In the genomic region with DNA sequence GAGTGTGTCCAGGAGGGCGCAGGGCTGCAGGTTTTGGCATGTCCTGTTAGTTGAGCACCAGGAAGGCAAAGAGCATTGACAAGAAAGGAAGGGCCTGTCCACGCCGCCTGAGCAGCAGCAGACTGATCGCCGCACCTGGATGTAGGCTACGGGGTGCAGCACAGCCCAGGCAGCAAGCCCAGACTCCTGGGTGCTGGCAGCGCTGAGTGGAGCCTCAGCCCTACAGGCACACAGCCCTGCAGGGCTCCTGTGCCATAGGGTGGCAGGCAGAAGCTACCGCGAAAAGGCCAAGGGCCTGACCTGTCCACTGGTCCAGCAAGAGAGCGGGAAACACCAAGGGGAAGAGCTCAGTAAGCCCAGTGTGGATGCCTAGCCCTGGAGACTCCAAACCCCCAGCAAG, we compare ENCODE assay signal across 23 cellular contexts.
DNase-seq lines count a peak whose midpoint lies in the region; ATAC-seq and TF ChIP-seq lines count a peak whose summit lies in the region.
"Had no signal": no experiment of that assay in that cellular context is flagged by ENCODE, and none has a peak within 500 bp of the region (broad histone marks: within the 10 kb centered on the region; RNA-seq: fewer than 3 reads in every experiment).

No MANE protein-coding gene starts in this region.

- H3K9me3 ChIP-seq in suprapubic skin (no peaks in the 10 kb centered on the region), MG63 (no peaks in the 10 kb centered on the region)
- H3K9me3 ChIP-seq: esophagus squamous epithelium, tibial artery had no signal

- no peaks in the 10 kb centered on the region for H3K27me3 ChIP-seq in suprapubic skin
- H3K27me3 ChIP-seq in MG63 = no peaks in the 10 kb centered on the region
- H3K27me3 ChIP-seq: brain microvascular endothelial cell, esophagus squamous epithelium, tibial artery had no signal

- H3K4me3 ChIP-seq in suprapubic skin (no peak overlapping the region), MG63 (no peak overlapping the region)
- H3K4me3 ChIP-seq: coronary artery, esophagus squamous epithelium, lung, SK-N-MC, tibial artery had no signal

- TF ChIP-seq EP300 in suprapubic skin (IDR thresholded peaks at IDR 0.05) = no peak

- intact Hi-C loops in activated B cell treated with CpG ODN at 0.5 μM for 24 hours (cut with micrococcal nuclease) = no loop called here

- no peak for ATAC-seq in activated B cell treated with CpG ODN at 0.5 μM for 24 hours (ENCODE audit: low read depth)
- no peak for ATAC-seq in HG03159 (IDR thresholded peaks at IDR 0.05; ENCODE audit: unreplicated experiment)

- TF ChIP-seq CTCF in activated B cell treated with CpG ODN at 0.5 μM for 24 hours (IDR thresholded peaks at IDR 0.05) (no peak), suprapubic skin (IDR thresholded peaks at IDR 0.05) (no peak)

- H3K36me3 ChIP-seq in suprapubic skin = peaks cover 8% of the 10 kb centered on the region
- no peaks in the 10 kb centered on the region for H3K36me3 ChIP-seq in MG63
- H3K36me3 ChIP-seq: brain microvascular endothelial cell, WERI-Rb-1 had no signal

- POLR2A ChIA-PET in activated B cell treated with CpG ODN at 0.5 μM for 24 hours (lab: Charles Lee) = no interaction called here

- no peaks in the 10 kb centered on the region for H3K27me3 Mint-ChIP-seq in activated B cell treated with CpG ODN at 0.5 μM for 24 hours
- H3K27me3 Mint-ChIP-seq: CD4-positive, alpha-beta T cell had no signal

- WGBS in suprapubic skin = 73% methylated on average over 10 of the region's 10 CpGs

- no peaks in the 10 kb centered on the region for H3K4me1 Mint-ChIP-seq in activated B cell treated with CpG ODN at 0.5 μM for 24 hours

- no peaks in the 10 kb centered on the region for H3K9me3 Mint-ChIP-seq in activated B cell treated with CpG ODN at 0.5 μM for 24 hours
- H3K9me3 Mint-ChIP-seq: CD4-positive, alpha-beta T cell had no signal

- peaks cover 15% of the 10 kb centered on the region for H3K4me1 ChIP-seq in suprapubic skin

- DNase-seq in activated B cell treated with CpG ODN at 0.5 μM for 24 hours = peak; percentile 10
- peak; percentile 83 for DNase-seq in mesenteric fat pad (ENCODE audit: low spot score)
- peak; percentile 40 to 65 for DNase-seq in suprapubic skin (ENCODE audit: low spot score in 2 of 2)
- DNase-seq in NCI-H2171 treated with DMSO at 0.1 percent for 48 hours (lab: John Stamatoyannopoulos, UW) = no peak
- DNase-seq in MG63 = no peak
- DNase-seq: brain microvascular endothelial cell; DMS153; esophagus squamous epithelium; NCI-H1092 treated with DMSO at 0.1 percent for 48 hours; NCI-H1930; NCI-H226; NCI-H82; nucleus accumbens; stimulated activated CD4-positive, alpha-beta T cell treated with anti-CD3 and anti-CD28 coated beads, Interleukin-4, amount 100 ng/mL, for 4 hours; stimulated activated naive CD4-positive, alpha-beta T cell treated with Interleukin-2 at 50 U/mL for 16 hours; WERI-Rb-1 had no signal

- CTCF ChIA-PET in activated B cell treated with CpG ODN at 0.5 μM for 24 hours (lab: Charles Lee) = no interaction called here

- H3K4me3 Mint-ChIP-seq in activated B cell treated with CpG ODN at 0.5 μM for 24 hours = no peak overlapping the region
- H3K4me3 Mint-ChIP-seq: CD4-positive, alpha-beta T cell had no signal

- peaks cover 7% of the 10 kb centered on the region for H3K36me3 Mint-ChIP-seq in activated B cell treated with CpG ODN at 0.5 μM for 24 hours (ENCODE audit: low read depth)

- no peak overlapping the region for H3K27ac Mint-ChIP-seq in activated B cell treated with CpG ODN at 0.5 μM for 24 hours

- TF ChIP-seq POLR2A in suprapubic skin (IDR thresholded peaks at IDR 0.05) = no peak

- H3K27ac ChIP-seq in cingulate gyrus (ENCODE audit: low read depth, low read length) (peak overlapping the region; percentile 7), suprapubic skin (no peak overlapping the region)
- H3K27ac ChIP-seq: brain microvascular endothelial cell, coronary artery, esophagus squamous epithelium, SK-N-MC, tibial artery, WERI-Rb-1 had no signal

Comparison
In these comparisons a context has a peak if more than half of its experiments do, and no peak if none do; other contexts are left out.
1. DNase-seq: peak in activated B cell treated with CpG ODN at 0.5 μM for 24 hours (single experiment), mesenteric fat pad (single experiment) and suprapubic skin (2 of 2); none in NCI-H2171 treated with DMSO at 0.1 percent for 48 hours (single experiment) and MG63 (single experiment).